Comparison of ENCODE assay signal across 22 cellular contexts in the genomic region with DNA sequence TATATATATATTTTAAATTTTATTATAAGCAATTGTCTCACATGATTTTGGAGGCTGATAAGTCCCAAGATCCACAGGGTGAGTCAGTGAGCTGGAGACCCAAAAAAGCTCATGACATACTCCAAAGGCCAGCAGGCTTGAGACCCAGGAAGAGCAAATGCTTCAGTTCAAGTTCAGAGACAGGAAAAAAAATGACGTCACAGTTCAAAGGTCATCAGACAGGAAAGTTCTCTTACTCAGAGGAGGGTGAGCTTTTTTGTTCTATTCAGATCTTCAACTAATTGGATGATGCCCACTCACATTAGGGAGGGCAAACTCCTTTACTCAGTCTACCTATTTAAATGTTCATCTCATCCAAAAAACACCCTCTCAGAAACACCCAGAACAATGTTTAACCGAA. TPM values are rescaled to one million over a fixed set of nuclear protein-coding genes. Genes with fewer than 3 reads are reported as not detected.
"Had no signal": no experiment of that assay in that cellular context is flagged by ENCODE, and none has a peak within 500 bp of the region (broad histone marks: within the 10 kb centered on the region; RNA-seq: fewer than 3 reads in every experiment).

No MANE protein-coding gene starts in this region.

- H3K27me3 ChIP-seq: foreskin keratinocyte, heart left ventricle, stomach, transverse colon had no signal

- DNase-seq: effector memory CD8-positive, alpha-beta T cell; foreskin keratinocyte; heart left ventricle; left ventricle myocardium superior; naive thymus-derived CD4-positive, alpha-beta T cell; nephron progenitor cell; retina; stimulated activated CD4-positive, alpha-beta T cell treated with anti-CD3 and anti-CD28 coated beads, Interleukin-12 subunit alpha, Interleukin-12 subunit beta, amount 100 ng/mL, for 4 hours; stimulated activated naive CD4-positive, alpha-beta T cell; stomach; substantia nigra; transverse colon had no signal

- H3K27ac ChIP-seq: foreskin keratinocyte, heart left ventricle, parathyroid adenoma, prostate gland, skin epidermis, stomach, thoracic aorta, transverse colon had no signal

- H3K4me1 ChIP-seq: foreskin keratinocyte, parathyroid adenoma, prostate gland had no signal

- H3K36me3 ChIP-seq: prostate gland, stomach, thoracic aorta, transverse colon had no signal

- H3K9me3 ChIP-seq: heart left ventricle, prostate gland, stomach, thoracic aorta, transverse colon had no signal

- ATAC-seq: effector memory CD8-positive, alpha-beta T cell; foreskin keratinocyte; heart left ventricle; left ventricle myocardium superior; naive thymus-derived CD4-positive, alpha-beta T cell; sciatic nerve had no signal

- H3K9ac ChIP-seq: parathyroid adenoma had no signal

- FAIRE-seq: keratinocyte had no signal

- H3K4me3 ChIP-seq: heart left ventricle, prostate gland, skin epidermis, stomach, thoracic aorta, transverse colon had no signal

RNA-seq across cellular contexts. Expression of a gene that starts 18.2 kb away (rescaled TPM):
- total RNA-seq: epithelial cell of proximal tubule; foreskin keratinocyte; glomerular endothelial cell; lung microvascular endothelial cell; mononuclear cell; naive thymus-derived CD4-positive, alpha-beta T cell had no signal
- polyA plus RNA-seq: foreskin keratinocyte; keratinocyte; naive thymus-derived CD4-positive, alpha-beta T cell had no signal
